In genomic region chr15:94026458-94026967, GRCh38 we compare ENCODE assay signal across 14 cellular contexts.
DNase-seq lines count a peak whose midpoint lies in the region; ATAC-seq and TF ChIP-seq lines count a peak whose summit lies in the region.
"Had no signal": no experiment of that assay in that cellular context is flagged by ENCODE, and none has a peak within 500 bp of the region (broad histone marks: within the 10 kb centered on the region; RNA-seq: fewer than 3 reads in every experiment).

No MANE protein-coding gene starts in this region.

- H3K4me3 ChIP-seq in left ventricle myocardium inferior, result no peak overlapping the region
- H3K4me3 ChIP-seq in stomach smooth muscle (ENCODE audit: low read length in 2 of 2), result no peak overlapping the region
- H3K4me3 ChIP-seq in BE2C (ENCODE audit: low read depth, low read length), result no peak overlapping the region
- H3K4me3 ChIP-seq: upper lobe of left lung had no signal

- no peak overlapping the region for H3K9ac ChIP-seq in stomach smooth muscle (ENCODE audit: low read length in 2 of 2)

- H3K27ac ChIP-seq in left ventricle myocardium inferior (replicated peaks), result no peak overlapping the region
- peak overlapping the region; percentile 84 for H3K27ac ChIP-seq in stomach smooth muscle (ENCODE audit: low read length)
- H3K27ac ChIP-seq: upper lobe of left lung had no signal

- no peak for TF ChIP-seq CTCF in left ventricle myocardium inferior (IDR thresholded peaks at IDR 0.05; ENCODE audit: borderline replicate concordance)
- no peak for TF ChIP-seq CTCF in BE2C (IDR thresholded peaks at IDR 0.05; ENCODE audit: low read depth, low read length)

- H3K27me3 ChIP-seq in left ventricle myocardium inferior (ENCODE audit: low read depth) (peaks cover 8% of the 10 kb centered on the region), stomach smooth muscle (ENCODE audit: control insufficient read depth in 1 of 2, insufficient read depth in 2 of 2, low read length in 2 of 2) (no peaks in the 10 kb centered on the region), BE2C (no peaks in the 10 kb centered on the region)
- H3K27me3 ChIP-seq: upper lobe of left lung had no signal

- H3K36me3 ChIP-seq in left ventricle myocardium inferior, result no peaks in the 10 kb centered on the region
- no peaks in the 10 kb centered on the region for H3K36me3 ChIP-seq in stomach smooth muscle (ENCODE audit: control insufficient read depth in 2 of 2, insufficient read depth in 2 of 2, low read length in 2 of 2)
- H3K36me3 ChIP-seq in BE2C, result no peaks in the 10 kb centered on the region
- H3K36me3 ChIP-seq: upper lobe of left lung had no signal

- ATAC-seq in Right ventricle myocardium superior (ENCODE audit: poor library complexity) (peak; percentile 55), GM18870 (IDR thresholded peaks at IDR 0.05; ENCODE audit: unreplicated experiment) (no peak)
- ATAC-seq: activated CD4-positive, CD25-positive, alpha-beta regulatory T cell treated with anti-CD3 and anti-CD28 coated beads, Interleukin-2, amount 50 U/mL, for 24 hours had no signal

- intact Hi-C loops in Right ventricle myocardium superior (cut with DNase I), result no loop called here
- intact Hi-C loops in left ventricle myocardium inferior (cut with micrococcal nuclease), result no loop called here

- no peak for DNase-seq in Right ventricle myocardium superior
- DNase-seq in left ventricle myocardium inferior, result no peak
- DNase-seq in T1000 (lab: John Stamatoyannopoulos, UW), result peak; percentile 47
- DNase-seq in foreskin melanocyte, result peak; percentile 65
- DNase-seq in DMS53 (lab: John Stamatoyannopoulos, UW), result no peak
- no peak for DNase-seq in BE2C
- DNase-seq: activated T-cell treated with anti-CD3 and anti-CD28 coated beads, Interleukin-2, amount 50 U/mL, for 24 hours; glutamatergic neuron; NCI-H2081; NCI-H82; upper lobe of left lung had no signal

- H3K9me3 ChIP-seq in left ventricle myocardium inferior (replicated peaks) (no peaks in the 10 kb centered on the region), stomach smooth muscle (ENCODE audit: control insufficient read depth in 2 of 2, low read length in 2 of 2) (no peaks in the 10 kb centered on the region), BE2C (no peaks in the 10 kb centered on the region)
- H3K9me3 ChIP-seq: upper lobe of left lung had no signal

- H3K4me1 ChIP-seq in left ventricle myocardium inferior (no peaks in the 10 kb centered on the region), stomach smooth muscle (ENCODE audit: control insufficient read depth, insufficient read depth, low read length) (peaks cover 61% of the 10 kb centered on the region), BE2C (peaks cover 5% of the 10 kb centered on the region; the same call in 1 of the 2 replicates)
- H3K4me1 ChIP-seq: upper lobe of left lung had no signal

Comparison
In these comparisons a context has a peak if more than half of its experiments do, and no peak if none do; other contexts are left out.
1. DNase-seq: peak in T1000 (single experiment) and foreskin melanocyte (single experiment); none in Right ventricle myocardium superior (single experiment), left ventricle myocardium inferior (single experiment), DMS53 (single experiment) and BE2C (single experiment).